In genomic region chr6:28597924-28598323, GRCh38 we compare ENCODE assay signal across 8 cellular contexts.
DNase-seq lines count a peak whose midpoint lies in the region; ATAC-seq, FAIRE-seq and TF ChIP-seq lines count a peak whose summit lies in the region.
"Had no signal": no experiment of that assay in that cellular context is flagged by ENCODE, and none has a peak within 500 bp of the region (broad histone marks: within the 10 kb centered on the region; RNA-seq: fewer than 3 reads in every experiment).

No MANE protein-coding gene starts in this region.

- no peak overlapping the region for H2BK20ac ChIP-seq in H9 (ENCODE audit: low read depth, low read length, poor library complexity, severe bottlenecking)

- H3K23ac ChIP-seq in H9 (ENCODE audit: insufficient read length, low read depth, low read length) = no peak overlapping the region

- H3K4me1 Mint-ChIP-seq in H9 (peaks cover 0 to 5% of the 10 kb centered on the region in 2 experiments; a peak in 2 of 4 replicates), neural progenitor cell (peaks cover 3% of the 10 kb centered on the region)

- no peaks in the 10 kb centered on the region for H3K9me3 Mint-ChIP-seq in H9
- H3K9me3 Mint-ChIP-seq in neural progenitor cell = peaks cover 10% of the 10 kb centered on the region

- no peak overlapping the region for H2BK15ac ChIP-seq in H9 (ENCODE audit: low read depth, low read length)

- no CpG with 5 or more reads among the region's 10 CpGs for WGBS in H9 (ENCODE audit: extremely low coverage, insufficient read length, low lambda C conversion rate)
- 28 to 29% (median 28%) methylated on average over 10 of the region's 10 CpGs for WGBS in psoas muscle, 3 donors

- DNase-seq in H9 (no peak), NCI-H460 (ENCODE audit: extremely low read depth, low read depth) (peak; percentile 57), bronchial epithelial cell (ENCODE audit: low read depth) (no peak), neural progenitor cell (ENCODE audit: low spot score) (peak; percentile 43), NCI-H1436 (lab: John Stamatoyannopoulos, UW) (no peak), lower lobe of right lung (no peak), psoas muscle (no peak)
- DNase-seq: midbrain had no signal

- no peak overlapping the region for H3T11ph ChIP-seq in H9 (ENCODE audit: low read length)

- no peak overlapping the region for H3K4ac ChIP-seq in H9 (ENCODE audit: low read depth, low read length)

- H4K8ac ChIP-seq in H9 (replicated peaks; ENCODE audit: insufficient read length, low read depth, low read length) = no peak overlapping the region

- H3K23me2 ChIP-seq in H9 (ENCODE audit: insufficient read length, low read depth, low read length, poor library complexity, severe bottlenecking) = no peaks in the 10 kb centered on the region

- intact Hi-C loops in lower lobe of right lung (cut with DNase I) (no loop called here), psoas muscle (cut with DNase I) (no loop called here)

- H4K20me1 ChIP-seq in H9 (ENCODE audit: control insufficient read depth, insufficient read depth, insufficient read length) = no peaks in the 10 kb centered on the region
- H4K20me1 ChIP-seq in neural progenitor cell (ENCODE audit: low read depth) = no peaks in the 10 kb centered on the region

- no peak overlapping the region for H3K18ac ChIP-seq in H9 (ENCODE audit: insufficient read length, low read depth, low read length)

- H2AFZ ChIP-seq in H9 (ENCODE audit: low read length) (peak overlapping the region; percentile 41), neural progenitor cell (replicated peaks) (peak overlapping the region; percentile 86)

- H2AK5ac ChIP-seq in H9 (ENCODE audit: insufficient read length, low read length) = no peak overlapping the region

- H3K27ac ChIP-seq in H9 (ENCODE audit: insufficient read length, low read depth, low read length) (no peak overlapping the region), neural progenitor cell (no peak overlapping the region), lower lobe of right lung (no peak overlapping the region), psoas muscle (no peak overlapping the region)

- no peak overlapping the region for H2BK12ac ChIP-seq in H9 (ENCODE audit: insufficient read length, low read depth, low read length)

- H3K27me3 ChIP-seq in H9 (ENCODE audit: insufficient read depth, low read length) (no peaks in the 10 kb centered on the region), bronchial epithelial cell (ENCODE audit: control insufficient read depth, insufficient read depth, low read length) (no peaks in the 10 kb centered on the region), neural progenitor cell (peaks cover 30% of the 10 kb centered on the region), lower lobe of right lung (ENCODE audit: low read depth) (peaks cover 23% of the 10 kb centered on the region), psoas muscle (ENCODE audit: insufficient read depth in 3 of 3, low read length in 2 of 3) (no peaks in the 10 kb centered on the region)

- H3K79me1 ChIP-seq in H9 (ENCODE audit: insufficient read depth, low read depth, low read length, poor library complexity, severe bottlenecking) = no peaks in the 10 kb centered on the region

- TF ChIP-seq CTCF in H9 (conservative IDR thresholded peaks at IDR 0.05) (no peak), bronchial epithelial cell (IDR thresholded peaks at IDR 0.05; ENCODE audit: insufficient read depth, low read length, severe bottlenecking) (no peak), neural progenitor cell (IDR thresholded peaks at IDR 0.05) (no peak), lower lobe of right lung (IDR thresholded peaks at IDR 0.05) (no peak), psoas muscle (IDR thresholded peaks at IDR 0.05) (no peak)

- H3K56ac ChIP-seq in H9 (ENCODE audit: insufficient read length, low read depth, low read length) = no peak overlapping the region

- H3K9me3 ChIP-seq in H9 (ENCODE audit: control insufficient read depth, low read depth, low read length) = no peaks in the 10 kb centered on the region
- H3K9me3 ChIP-seq in neural progenitor cell (ENCODE audit: low read depth) = no peaks in the 10 kb centered on the region
- no peaks in the 10 kb centered on the region for H3K9me3 ChIP-seq in lower lobe of right lung
- H3K9me3 ChIP-seq in psoas muscle = no peaks in the 10 kb centered on the region

- FAIRE-seq in bronchial epithelial cell (lab: Jason Lieb, UNC) = no peak

- no peak overlapping the region for H2BK120ac ChIP-seq in H9 (ENCODE audit: low read depth, low read length, poor library complexity, severe bottlenecking)

- H2BK5ac ChIP-seq in H9 (ENCODE audit: insufficient read length, low read length) = no peak overlapping the region

- H3K4me1 ChIP-seq in H9 (ENCODE audit: insufficient read depth, low read length) (no peaks in the 10 kb centered on the region), neural progenitor cell (no peaks in the 10 kb centered on the region), lower lobe of right lung (no peaks in the 10 kb centered on the region), psoas muscle (no peaks in the 10 kb centered on the region)

- H3K36me3 Mint-ChIP-seq in H9 (ENCODE audit: insufficient read depth in 1 of 3, low read depth in 3 of 3) (no peaks in the 10 kb centered on the region), neural progenitor cell (no peaks in the 10 kb centered on the region)

- H3K36me3 ChIP-seq in bronchial epithelial cell (ENCODE audit: control insufficient read depth, insufficient read depth, low read length) = no peaks in the 10 kb centered on the region
- no peaks in the 10 kb centered on the region for H3K36me3 ChIP-seq in neural progenitor cell
- no peaks in the 10 kb centered on the region for H3K36me3 ChIP-seq in lower lobe of right lung
- H3K36me3 ChIP-seq in psoas muscle (ENCODE audit: insufficient read depth in 1 of 2, low read depth in 1 of 2) = no peaks in the 10 kb centered on the region

- H3K27ac Mint-ChIP-seq in H9 (no peak overlapping the region), neural progenitor cell (peak overlapping the region; percentile 36)

- H3K4me2 ChIP-seq in H9 (ENCODE audit: insufficient read depth, insufficient read length, low read length) = peak overlapping the region; percentile 70
- peak overlapping the region; percentile 76 for H3K4me2 ChIP-seq in neural progenitor cell

- H3K79me2 ChIP-seq in H9 (ENCODE audit: insufficient read depth, low read length) (no peaks in the 10 kb centered on the region), neural progenitor cell (ENCODE audit: low read depth) (no peaks in the 10 kb centered on the region)

- H4K91ac ChIP-seq in H9 (ENCODE audit: insufficient read length, low read depth, low read length) = no peak overlapping the region

- peak overlapping the region; percentile 73 to 83 for H3K4me3 Mint-ChIP-seq in H9
- peak overlapping the region; percentile 86 for H3K4me3 Mint-ChIP-seq in neural progenitor cell

- H3K9ac ChIP-seq in H9 (ENCODE audit: extremely low read depth, insufficient read length, low read length) = peak overlapping the region; percentile 36
- no peak overlapping the region for H3K9ac ChIP-seq in neural progenitor cell

- ATAC-seq in lower lobe of right lung (no peak), psoas muscle (no peak)

- no peak overlapping the region for H3K14ac ChIP-seq in H9 (ENCODE audit: insufficient read depth, low read length)

- H3K27me3 Mint-ChIP-seq in H9 (ENCODE audit: low read depth) (peaks cover 6% of the 10 kb centered on the region), neural progenitor cell (ENCODE audit: insufficient read depth, low read depth) (peaks cover 6% of the 10 kb centered on the region)

- H3F3A ChIP-seq in neural progenitor cell (ENCODE audit: low read depth) = no peaks in the 10 kb centered on the region

- no peak overlapping the region for H4K5ac ChIP-seq in H9 (ENCODE audit: insufficient read length, low read depth, low read length)

- H3K4me3 ChIP-seq in bronchial epithelial cell (ENCODE audit: low read depth, low read length) (peak overlapping the region; percentile 31), neural progenitor cell (peak overlapping the region; percentile 60), lower lobe of right lung (no peak overlapping the region), psoas muscle (no peak overlapping the region)

Comparison
In these comparisons a context has a peak if more than half of its experiments do, and no peak if none do; other contexts are left out.
1. DNase-seq: peak in NCI-H460 (single experiment) and neural progenitor cell (single experiment); none in H9 (single experiment), bronchial epithelial cell (single experiment), NCI-H1436 (single experiment), lower lobe of right lung (single experiment) and psoas muscle (0 of 2).
2. H3K4me3 ChIP-seq: peak in bronchial epithelial cell (single experiment) and neural progenitor cell (single experiment); none in lower lobe of right lung (single experiment) and psoas muscle (single experiment).